9 cellular contexts compared by ENCODE assay signal in the genomic region with DNA sequence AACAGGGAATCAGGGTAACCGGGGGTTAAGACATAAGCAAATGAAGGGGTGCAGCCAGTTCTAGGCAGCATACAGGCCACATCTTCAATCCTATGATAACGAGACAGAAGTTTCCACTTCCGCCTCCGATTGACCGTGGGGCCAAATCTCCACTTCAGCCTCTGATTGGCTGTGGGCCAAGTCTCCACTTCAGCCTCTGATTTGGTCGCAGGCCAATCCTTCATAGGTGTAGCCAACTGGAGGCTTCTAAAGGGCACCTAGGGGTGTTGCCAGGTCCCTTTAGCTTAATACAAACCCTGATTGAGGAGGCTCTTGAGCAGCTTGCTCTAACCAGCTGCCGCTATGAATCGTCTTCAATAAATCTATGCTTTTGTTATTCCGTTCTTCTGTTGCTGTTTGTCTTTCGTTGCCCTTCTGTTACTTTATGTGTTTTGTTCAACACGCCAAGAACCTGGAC. TPM values are rescaled to one million over a fixed set of nuclear protein-coding genes. Genes with fewer than 3 reads are reported as not detected.
A peak's percentile ranks its signal among the peaks of the same experiment; 100 is the strongest.
DNase-seq lines count a peak whose midpoint lies in the region; ATAC-seq and TF ChIP-seq lines count a peak whose summit lies in the region.
"Had no signal": no experiment of that assay in that cellular context is flagged by ENCODE, and none has a peak within 500 bp of the region (broad histone marks: within the 10 kb centered on the region; RNA-seq: fewer than 3 reads in every experiment).

No MANE protein-coding gene starts in this region.

- H3K4me3 Mint-ChIP-seq in Caco-2 (ENCODE audit: unreplicated experiment) = peak overlapping the region; percentile 71
- H3K4me3 Mint-ChIP-seq in effector memory CD8-positive, alpha-beta T cell = no peak overlapping the region
- H3K4me3 Mint-ChIP-seq in stimulated activated naive B cell treated with anti-CD40 and anti-IgM and Interleukin-4, amounts not matched to agents 10 μg/mL and 1 μg/mL and 100 μg/mL, for 72 hours = peak overlapping the region; percentile 27 to 30
- H3K4me3 Mint-ChIP-seq in chondrocyte (ENCODE audit: unreplicated experiment) = no peak overlapping the region

- CTCF ChIA-PET in Caco-2 (lab: Charles Lee) = interaction anchor here (0.5 to 1.0 kb wide), 6 partner anchors 14 to 443 kb away, joined by 3 to 5 read pairs (median 4); no protein-coding TSS in a partner anchor

- H3K9me3 ChIP-seq in Caco-2 (no peaks in the 10 kb centered on the region), HAP-1 (no peaks in the 10 kb centered on the region)

- BruUV-seq in Caco-2 (replicated peaks; lab: Mats Ljungman, UMichigan) = no TSS peak

- no peaks in the 10 kb centered on the region for H3K27me3 ChIP-seq in Caco-2 (replicated peaks; ENCODE audit: control insufficient read depth, insufficient read depth, low read length)
- no peaks in the 10 kb centered on the region for H3K27me3 ChIP-seq in HAP-1 (ENCODE audit: low read depth)

- H3K36me3 Mint-ChIP-seq in Caco-2 (ENCODE audit: insufficient read depth, unreplicated experiment) = peaks cover 14% of the 10 kb centered on the region
- peaks cover 4% of the 10 kb centered on the region for H3K36me3 Mint-ChIP-seq in effector memory CD8-positive, alpha-beta T cell (ENCODE audit: insufficient read depth)
- H3K36me3 Mint-ChIP-seq in stimulated activated naive B cell treated with anti-CD40 and anti-IgM and Interleukin-4, amounts not matched to agents 10 μg/mL and 1 μg/mL and 100 μg/mL, for 72 hours = peaks cover 8 to 11% of the 10 kb centered on the region in 2 donors
- peaks cover 5% of the 10 kb centered on the region for H3K36me3 Mint-ChIP-seq in chondrocyte (ENCODE audit: low read depth)

- intact Hi-C loops in Caco-2 (cut with micrococcal nuclease; ENCODE audit: unreplicated experiment) = no loop called here

- in situ Hi-C loops in HAP-1 (cut with MboI; ENCODE audit: low sequenced_read_pairs) = no loop called here

- POLR2A ChIA-PET in Caco-2 (lab: Charles Lee) = interaction anchor here (0.5 to 3.0 kb wide), 6 partner anchors 8 to 1631 kb away, joined by 3 to 20 read pairs (median 6); a partner anchor contains a TSS

- no peak for TF ChIP-seq CTCF in Caco-2 (IDR thresholded peaks at IDR 0.05; ENCODE audit: insufficient read depth in 1 of 2, low read depth in 1 of 2, low read length in 1 of 2, severe bottlenecking in 1 of 2, unreplicated experiment in 1 of 2)
- TF ChIP-seq CTCF in chondrocyte (IDR thresholded peaks at IDR 0.05) = no peak

- H3K27me3 Mint-ChIP-seq in Caco-2 (ENCODE audit: insufficient read depth, unreplicated experiment) = no peaks in the 10 kb centered on the region
- no peaks in the 10 kb centered on the region for H3K27me3 Mint-ChIP-seq in effector memory CD8-positive, alpha-beta T cell
- H3K27me3 Mint-ChIP-seq in stimulated activated naive B cell treated with anti-CD40 and anti-IgM and Interleukin-4, amounts not matched to agents 10 μg/mL and 1 μg/mL and 100 μg/mL, for 72 hours = no peaks in the 10 kb centered on the region
- H3K27me3 Mint-ChIP-seq in chondrocyte (ENCODE audit: low read depth) = no peaks in the 10 kb centered on the region

- H3K4me1 Mint-ChIP-seq in Caco-2 (ENCODE audit: low read depth, unreplicated experiment) = peaks cover 7% of the 10 kb centered on the region
- peaks cover 11 to 13% of the 10 kb centered on the region in 2 donors for H3K4me1 Mint-ChIP-seq in effector memory CD8-positive, alpha-beta T cell (ENCODE audit: low read depth in 2 of 2)
- H3K4me1 Mint-ChIP-seq in stimulated activated naive B cell treated with anti-CD40 and anti-IgM and Interleukin-4, amounts not matched to agents 10 μg/mL and 1 μg/mL and 100 μg/mL, for 72 hours = peaks cover 7 to 24% of the 10 kb centered on the region in 2 donors
- H3K4me1 Mint-ChIP-seq in chondrocyte (ENCODE audit: low read depth) = peaks cover 24% of the 10 kb centered on the region

- ATAC-seq in effector memory CD8-positive, alpha-beta T cell (replicated peaks) = peak; percentile 21
- peak in 1 of 2 donors; percentile 58 for ATAC-seq in stimulated activated naive B cell treated with anti-CD40 and anti-IgM and Interleukin-4, amounts not matched to agents 10 μg/mL and 1 μg/mL and 100 μg/mL, for 72 hours (replicated peaks)

- H3K27ac Mint-ChIP-seq in Caco-2 (ENCODE audit: unreplicated experiment) (peak overlapping the region; percentile 74), chondrocyte (ENCODE audit: unreplicated experiment) (no peak overlapping the region)
- H3K27ac Mint-ChIP-seq in effector memory CD8-positive, alpha-beta T cell = no peak overlapping the region
- peak overlapping the region; percentile 59 for H3K27ac Mint-ChIP-seq in stimulated activated naive B cell treated with anti-CD40 and anti-IgM and Interleukin-4, amounts not matched to agents 10 μg/mL and 1 μg/mL and 100 μg/mL, for 72 hours

- H3K4me1 ChIP-seq in Caco-2 (0 out of 2 replicates have a peak, but pooled peaks cover 5% of the 10 kb centered on the region), HAP-1 (peaks cover 9% of the 10 kb centered on the region)

- no peaks in the 10 kb centered on the region for H3K36me3 ChIP-seq in Caco-2 (ENCODE audit: control insufficient read depth, insufficient read depth, low read length)
- peaks cover 10% of the 10 kb centered on the region for H3K36me3 ChIP-seq in HAP-1 (replicated peaks)

- no peaks in the 10 kb centered on the region for H3K9me3 Mint-ChIP-seq in Caco-2 (ENCODE audit: unreplicated experiment)
- H3K9me3 Mint-ChIP-seq in effector memory CD8-positive, alpha-beta T cell = no peaks in the 10 kb centered on the region
- H3K9me3 Mint-ChIP-seq in stimulated activated naive B cell treated with anti-CD40 and anti-IgM and Interleukin-4, amounts not matched to agents 10 μg/mL and 1 μg/mL and 100 μg/mL, for 72 hours = no peaks in the 10 kb centered on the region
- no peaks in the 10 kb centered on the region for H3K9me3 Mint-ChIP-seq in chondrocyte (ENCODE audit: low read depth)

- DNase-seq in Caco-2 = peak; percentile 95 to 97
- peak; percentile 67 to 87 for DNase-seq in HAP-1 (ENCODE audit: low spot score in 2 of 2)
- DNase-seq in NCI-H345 treated with DMSO at 0.1 percent for 48 hours (lab: John Stamatoyannopoulos, UW; ENCODE audit: unreplicated experiment) = peak; percentile 99
- DNase-seq in effector memory CD8-positive, alpha-beta T cell = peak in 2 of 3 experiments; percentile 13 to 20
- DNase-seq in stimulated activated naive B cell treated with anti-CD40 and anti-IgM and Interleukin-4, amounts not matched to agents 10 μg/mL and 1 μg/mL and 100 μg/mL, for 72 hours = peak; percentile 59
- DNase-seq in activated CD4-positive, CD25-positive, alpha-beta regulatory T cell (lab: John Stamatoyannopoulos, UW) = no peak
- no peak for DNase-seq in NCI-H226
- DNase-seq in chondrocyte (ENCODE audit: low spot score) = no peak

- H3K4me3 ChIP-seq in Caco-2 (ENCODE audit: low read depth, low read length) (peak overlapping the region; percentile 32), HAP-1 (0 out of 2 replicates have a peak overlapping the region, but pooled peaks have one; percentile 2)

RNA-seq across cellular contexts. Expression of a gene that starts 2.1 kb away (rescaled TPM):
- total RNA-seq in Caco-2 (2022) = 711 and 728 TPM in 2 replicates
- 203 to 278 TPM (median 208 TPM) in 3 replicates for total RNA-seq in chondrocyte

RNA-seq across cellular contexts. Expression of a gene that starts 10.3 kb away (rescaled TPM):
- total RNA-seq in Caco-2 (2022) (not detected in 2 replicates), chondrocyte (not detected in 3 replicates)
- total RNA-seq: temporal lobe had no signal

Comparison
In these comparisons a context has a peak if more than half of its experiments do, and no peak if none do; other contexts are left out.
1. DNase-seq: peak in Caco-2 (2 of 2), HAP-1 (2 of 2), NCI-H345 treated with DMSO at 0.1 percent for 48 hours (single experiment), effector memory CD8-positive, alpha-beta T cell (2 of 3) and stimulated activated naive B cell treated with anti-CD40 and anti-IgM and Interleukin-4, amounts not matched to agents 10 μg/mL and 1 μg/mL and 100 μg/mL, for 72 hours (single experiment); none in activated CD4-positive, CD25-positive, alpha-beta regulatory T cell (0 of 4), NCI-H226 (single experiment) and chondrocyte (single experiment).
2. H3K27ac Mint-ChIP-seq: peak in Caco-2 (single experiment) and stimulated activated naive B cell treated with anti-CD40 and anti-IgM and Interleukin-4, amounts not matched to agents 10 μg/mL and 1 μg/mL and 100 μg/mL, for 72 hours (single experiment); none in effector memory CD8-positive, alpha-beta T cell (0 of 2) and chondrocyte (single experiment).
3. H3K4me3 Mint-ChIP-seq: peak in Caco-2 (single experiment) and stimulated activated naive B cell treated with anti-CD40 and anti-IgM and Interleukin-4, amounts not matched to agents 10 μg/mL and 1 μg/mL and 100 μg/mL, for 72 hours (2 of 2); none in effector memory CD8-positive, alpha-beta T cell (0 of 2) and chondrocyte (single experiment).